24 cellular contexts compared by ENCODE assay signal in genomic region chr20:57821930-57822329, GRCh38.
"Had no signal": no experiment of that assay in that cellular context is flagged by ENCODE, and none has a peak within 500 bp of the region (broad histone marks: within the 10 kb centered on the region; RNA-seq: fewer than 3 reads in every experiment).

No MANE protein-coding gene starts in this region.

- DNase-seq: hippocampal formation; left ventricle myocardium inferior; mesendoderm; naive B cell; natural killer cell; nephron progenitor cell; occipital lobe; right cardiac atrium; small intestine; stimulated activated CD4-positive, alpha-beta T cell treated with anti-CD3 and anti-CD28 coated beads, Interleukin-1b, Interleukin-23, amount 100 ng/mL, for 48 hours; stimulated activated CD4-positive, alpha-beta T cell treated with anti-CD3 and anti-CD28 coated beads, Interleukin-2, amount 100 ng/mL, for 48 hours; stimulated activated CD4-positive, alpha-beta T cell treated with anti-CD3 and anti-CD28 coated beads, Interleukin-4, amount 100 ng/mL, for 4 hours; stimulated activated CD8-positive, alpha-beta memory T cell treated with anti-CD3 and anti-CD28 coated beads, Interleukin-4, amount 100 ng/mL, for 48 hours; stimulated activated naive CD4-positive, alpha-beta T cell treated with Interleukin-2 at 50 U/mL for 16 hours; stimulated activated naive CD8-positive, alpha-beta T cell treated with anti-CD3 and anti-CD28 coated beads, Interleukin-15, amount 100 ng/mL, for 72 hours; substantia nigra; uterus had no signal

- H2AFZ ChIP-seq: neural progenitor cell, parathyroid adenoma had no signal

- H3K27me3 ChIP-seq: neural progenitor cell, uterus had no signal

- H3K4me3 ChIP-seq: left ventricle myocardium inferior, lung, neural progenitor cell, tibial nerve, uterus had no signal

- ATAC-seq: right cardiac atrium; sciatic nerve; stimulated activated memory B cell treated with anti-CD40 and anti-IgM and Interleukin-4, amounts not matched to agents 10 μg/mL and 1 μg/mL and 100 μg/mL, for 72 hours; stimulated activated naive CD8-positive, alpha-beta T cell treated with anti-CD3 and anti-CD28 coated beads, Interleukin-15, amount 100 ng/mL, for 72 hours had no signal

- H3K9me3 ChIP-seq: left ventricle myocardium inferior, neutrophil, tibial nerve, uterus had no signal

- FAIRE-seq: small intestine had no signal

- H3K4me2 ChIP-seq: neural progenitor cell had no signal

- H3K27ac ChIP-seq: left ventricle myocardium inferior, neural progenitor cell, neutrophil, parathyroid adenoma, tibial nerve, uterus had no signal

- H3K79me2 ChIP-seq: parathyroid adenoma had no signal

- H3K4me1 ChIP-seq: neural progenitor cell, parathyroid adenoma, tibial nerve, uterus had no signal

- H3K36me3 ChIP-seq: left ventricle myocardium inferior, neural progenitor cell, neutrophil, tibial nerve, uterus had no signal

- H3K9ac ChIP-seq: neural progenitor cell, parathyroid adenoma had no signal
